ENCODE assay signal across 15 cellular contexts in genomic region chr11:49405743-49406142, GRCh38.
A peak's percentile ranks its signal among the peaks of the same experiment; 100 is the strongest.
DNase-seq lines count a peak whose midpoint lies in the region; ATAC-seq and TF ChIP-seq lines count a peak whose summit lies in the region.
"Had no signal": no experiment of that assay in that cellular context is flagged by ENCODE, and none has a peak within 500 bp of the region (broad histone marks: within the 10 kb centered on the region; RNA-seq: fewer than 3 reads in every experiment).

No MANE protein-coding gene starts in this region.

- peaks cover 8% of the 10 kb centered on the region for H3K9me3 ChIP-seq in endodermal cell (ENCODE audit: control insufficient read depth, low read length)
- no peaks in the 10 kb centered on the region for H3K9me3 ChIP-seq in neuronal stem cell (replicated peaks in 1 of 2; ENCODE audit: control insufficient read depth in 2 of 2, insufficient read depth in 1 of 2, low read depth in 1 of 2, low read length in 2 of 2)
- H3K9me3 ChIP-seq in smooth muscle cell (replicated peaks; ENCODE audit: low read depth): no peaks in the 10 kb centered on the region
- H3K9me3 ChIP-seq: BE2C, HAP-1 had no signal

- H3K27me3 Mint-ChIP-seq in GM23338 (ENCODE audit: insufficient read depth, low read depth, poor library complexity) (no peaks in the 10 kb centered on the region), endodermal cell (ENCODE audit: insufficient read depth) (no peaks in the 10 kb centered on the region)

- H2BK120ac ChIP-seq in neuronal stem cell (ENCODE audit: low read depth, low read length): no peak overlapping the region

- H3K4me2 ChIP-seq in GM23338: no peak overlapping the region
- no peak overlapping the region for H3K4me2 ChIP-seq in neuronal stem cell (ENCODE audit: insufficient read depth, low read length, poor library complexity, severe bottlenecking)
- no peak overlapping the region for H3K4me2 ChIP-seq in smooth muscle cell

- H3K14ac ChIP-seq in neuronal stem cell (ENCODE audit: low read length): no peak overlapping the region

- H2BK15ac ChIP-seq in neuronal stem cell (ENCODE audit: low read length): no peak overlapping the region

- H2AFZ ChIP-seq in GM23338: no peak overlapping the region
- no peak overlapping the region for H2AFZ ChIP-seq in neuronal stem cell (ENCODE audit: low read length)
- H2AFZ ChIP-seq in smooth muscle cell (ENCODE audit: low read depth): no peak overlapping the region

- H3K9ac ChIP-seq in endodermal cell (ENCODE audit: extremely low read depth, low read length, poor library complexity, severe bottlenecking) (no peak overlapping the region), neuronal stem cell (ENCODE audit: low read depth, low read length, poor library complexity) (no peak overlapping the region), smooth muscle cell (ENCODE audit: low read depth) (no peak overlapping the region)

- H3K4ac ChIP-seq in neuronal stem cell (ENCODE audit: low read length): no peak overlapping the region

- no peak for TF ChIP-seq CTCF in GM23338 (conservative IDR thresholded peaks at IDR 0.05; ENCODE audit: low read depth in 2 of 2)
- TF ChIP-seq CTCF in endodermal cell (conservative IDR thresholded peaks at IDR 0.05): no peak
- no peak for TF ChIP-seq CTCF in GM10248 (IDR thresholded peaks at IDR 0.05; ENCODE audit: control extremely low read depth, extremely low read depth, low read depth, missing control alignments)
- TF ChIP-seq CTCF in smooth muscle cell (IDR thresholded peaks at IDR 0.05; ENCODE audit: borderline replicate concordance, insufficient read depth, poor library complexity, severe bottlenecking): no peak

- no peaks in the 10 kb centered on the region for H3K36me3 ChIP-seq in GM23338 (ENCODE audit: insufficient read depth)
- no peaks in the 10 kb centered on the region for H3K36me3 ChIP-seq in endodermal cell (ENCODE audit: control insufficient read depth, insufficient read depth, low read length)
- H3K36me3 ChIP-seq in neuronal stem cell (replicated peaks in 1 of 2; ENCODE audit: control insufficient read depth in 2 of 2, insufficient read depth in 2 of 2, low read length in 2 of 2): no peaks in the 10 kb centered on the region
- H3K36me3 ChIP-seq in smooth muscle cell (ENCODE audit: low read depth): no peaks in the 10 kb centered on the region
- H3K36me3 ChIP-seq: BE2C, HAP-1 had no signal

- H3K27me3 ChIP-seq in GM23338 (ENCODE audit: insufficient read depth) (no peaks in the 10 kb centered on the region), endodermal cell (ENCODE audit: control insufficient read depth, insufficient read depth, low read length, poor library complexity, severe bottlenecking) (no peaks in the 10 kb centered on the region), neuronal stem cell (ENCODE audit: control insufficient read depth in 3 of 3, insufficient read depth in 3 of 3, low read depth in 1 of 3, low read length in 3 of 3) (no peaks in the 10 kb centered on the region), smooth muscle cell (ENCODE audit: low read depth) (no peaks in the 10 kb centered on the region)
- H3K27me3 ChIP-seq: BE2C had no signal

- POLR2A ChIA-PET in GM10248 (lab: Yijun Ruan, JAX): no interaction called here

- CTCF ChIA-PET in GM10248 (lab: Yijun Ruan, JAX): no interaction called here

- DNase-seq in GM23338 (ENCODE audit: low spot score) (peak; percentile 1), endodermal cell (peak; percentile 47), neuronal stem cell (ENCODE audit: low spot score) (no peak), GM10248 (ENCODE audit: extremely low spot score) (no peak), smooth muscle cell (lab: John Stamatoyannopoulos, UW; ENCODE audit: unreplicated experiment) (no peak)
- DNase-seq: BE2C; CD4-positive, alpha-beta memory T cell; DND-41; GDM1; GOT3 had no signal

- H3K27ac ChIP-seq in GM23338 (ENCODE audit: low read depth) (no peak overlapping the region), endodermal cell (ENCODE audit: low read depth, low read length) (no peak overlapping the region), neuronal stem cell (replicated peaks; ENCODE audit: low read length) (no peak overlapping the region), smooth muscle cell (ENCODE audit: low read depth) (no peak overlapping the region)
- H3K27ac ChIP-seq: C4-2B had no signal

- H3K23ac ChIP-seq in neuronal stem cell (ENCODE audit: low read depth, low read length, poor library complexity): no peak overlapping the region

- H3K36me3 Mint-ChIP-seq in GM23338 (ENCODE audit: low read depth) (no peaks in the 10 kb centered on the region), endodermal cell (ENCODE audit: low read depth) (no peaks in the 10 kb centered on the region)
- H3K36me3 Mint-ChIP-seq: CD4-positive, alpha-beta memory T cell had no signal

- H3K4me1 ChIP-seq in GM23338 (ENCODE audit: insufficient read depth) (no peaks in the 10 kb centered on the region), endodermal cell (ENCODE audit: control insufficient read depth, insufficient read depth, low read length) (no peaks in the 10 kb centered on the region), neuronal stem cell (ENCODE audit: control insufficient read depth in 2 of 2, insufficient read depth in 1 of 2, low read depth in 1 of 2, low read length in 2 of 2) (no peaks in the 10 kb centered on the region), smooth muscle cell (ENCODE audit: low read depth) (no peaks in the 10 kb centered on the region)
- H3K4me1 ChIP-seq: BE2C, HAP-1 had no signal

- H2AK5ac ChIP-seq in neuronal stem cell (ENCODE audit: low read depth, low read length): no peak overlapping the region

- H3K4me3 ChIP-seq in GM23338 (no peak overlapping the region), endodermal cell (ENCODE audit: low read length) (no peak overlapping the region), neuronal stem cell (ENCODE audit: low read length in 2 of 2) (no peak overlapping the region), smooth muscle cell (no peak overlapping the region)
- H3K4me3 ChIP-seq: HAP-1, K562 had no signal

- no peak overlapping the region for H3K27ac Mint-ChIP-seq in GM23338
- H3K27ac Mint-ChIP-seq in endodermal cell: no peak overlapping the region
- H3K27ac Mint-ChIP-seq: CD4-positive, alpha-beta memory T cell had no signal

- no peak overlapping the region for H4K8ac ChIP-seq in neuronal stem cell (ENCODE audit: low read depth, low read length)

- no peaks in the 10 kb centered on the region for H3K9me2 ChIP-seq in GM23338 (ENCODE audit: insufficient read depth)

- H4K91ac ChIP-seq in neuronal stem cell (ENCODE audit: low read depth, low read length, poor library complexity): no peak overlapping the region

- H3K4me3 Mint-ChIP-seq in GM23338 (no peak overlapping the region), endodermal cell (no peak overlapping the region)
- H3K4me3 Mint-ChIP-seq: CD4-positive, alpha-beta memory T cell had no signal

- H3K4me1 Mint-ChIP-seq in GM23338 (no peaks in the 10 kb centered on the region), endodermal cell (peaks cover 4% of the 10 kb centered on the region)
- H3K4me1 Mint-ChIP-seq: CD4-positive, alpha-beta memory T cell had no signal

- H4K20me1 ChIP-seq in GM23338 (replicated peaks; ENCODE audit: insufficient read depth) (no peaks in the 10 kb centered on the region), smooth muscle cell (ENCODE audit: low read depth) (no peaks in the 10 kb centered on the region)

- ATAC-seq in GM23338: peak; percentile 81
- no peak for ATAC-seq in GM18858 (IDR thresholded peaks at IDR 0.05; ENCODE audit: unreplicated experiment)
- no peak for ATAC-seq in GM19467 (IDR thresholded peaks at IDR 0.05; ENCODE audit: unreplicated experiment)
- ATAC-seq: K562 had no signal

- 91 to 93% methylated on average over 5 to 14 of the region's 14 CpGs for WGBS in endodermal cell (ENCODE audit: insufficient coverage in 1 of 2, insufficient read length in 1 of 2), 2 experiments
- no CpG with 5 or more reads among the region's 14 CpGs for WGBS in neuronal stem cell (ENCODE audit: extremely low coverage in 2 of 2, insufficient read length in 2 of 2, insufficient replicate concordance in 1 of 2), 2 donors
- WGBS in smooth muscle cell (ENCODE audit: low lambda C conversion rate): 95% methylated on average over 14 of the region's 14 CpGs

- no peak overlapping the region for H2BK12ac ChIP-seq in neuronal stem cell (ENCODE audit: low read length)

- H2BK5ac ChIP-seq in neuronal stem cell (ENCODE audit: low read length): no peak overlapping the region

- H3F3A ChIP-seq in GM23338 (replicated peaks; ENCODE audit: low read depth) (no peaks in the 10 kb centered on the region), smooth muscle cell (ENCODE audit: low read depth) (no peaks in the 10 kb centered on the region)

- H3K9me3 Mint-ChIP-seq in GM23338 (no peaks in the 10 kb centered on the region), endodermal cell (no peaks in the 10 kb centered on the region)

- H3K18ac ChIP-seq in neuronal stem cell (ENCODE audit: low read length): peak overlapping the region; percentile 8

- H3K79me2 ChIP-seq in GM23338 (replicated peaks; ENCODE audit: insufficient read depth) (no peaks in the 10 kb centered on the region), smooth muscle cell (ENCODE audit: low read depth) (no peaks in the 10 kb centered on the region)

- no peaks in the 10 kb centered on the region for H3K79me1 ChIP-seq in neuronal stem cell (ENCODE audit: low read depth, low read length)

TF ChIP-seq in GM23338, 12 proteins besides CTCF, POLR2A, EP300 and RAD21 (continues in another document):
- TF ChIP-seq NANOG (IDR thresholded peaks at IDR 0.05; ENCODE audit: borderline replicate concordance) (no peak), POLR2AphosphoS5 (IDR thresholded peaks at IDR 0.05; ENCODE audit: low read depth) (no peak), STAT1 (IDR thresholded peaks at IDR 0.05; ENCODE audit: unreplicated experiment) (no peak)

Comparison
In these comparisons a context has a peak if more than half of its experiments do, and no peak if none do; other contexts are left out.
1. DNase-seq: peak in GM23338 (single experiment) and endodermal cell (single experiment); none in neuronal stem cell (single experiment), GM10248 (single experiment) and smooth muscle cell (single experiment).